Comparison of ENCODE assay signal across 8 cellular contexts in genomic region chr4:139666735-139667266, GRCh38. TPM values are rescaled to one million over a fixed set of nuclear protein-coding genes. Genes with fewer than 3 reads are reported as not detected.
DNase-seq lines count a peak whose midpoint lies in the region; ATAC-seq and TF ChIP-seq lines count a peak whose summit lies in the region.

No MANE protein-coding gene starts in this region.

- H3K27ac ChIP-seq in heart left ventricle = peak overlapping the region; percentile 76 to 95 (median 93)
- H3K27ac ChIP-seq in psoas muscle = peak overlapping the region; percentile 88

- ATAC-seq in stimulated activated naive CD8-positive, alpha-beta T cell treated with anti-CD3 and anti-CD28 coated beads, Interleukin-15, Interleukin-2, amounts not matched to agents 100 U/mL and 50 U/mL, for 24 hours = no peak
- peak; percentile 37 to 66 (median 48) for ATAC-seq in heart left ventricle
- ATAC-seq in psoas muscle = peak; percentile 78 to 87 (median 84)
- ATAC-seq in GM19397 (IDR thresholded peaks at IDR 0.05; ENCODE audit: unreplicated experiment) = no peak

- TF ChIP-seq CTCF in heart left ventricle (IDR thresholded peaks at IDR 0.05) = no peak
- no peak for TF ChIP-seq CTCF in psoas muscle (IDR thresholded peaks at IDR 0.05)

- H3K27me3 ChIP-seq in heart left ventricle (no peaks in the 10 kb centered on the region), psoas muscle (ENCODE audit: insufficient read depth in 3 of 3, low read length in 2 of 3) (no peaks in the 10 kb centered on the region)

- H3K4me1 ChIP-seq in heart left ventricle (peaks cover 3 to 58% (median 25%) of the 10 kb centered on the region in 12 donors), psoas muscle (peaks cover 26% of the 10 kb centered on the region)

- peak overlapping the region; percentile 87 for H3K27ac Mint-ChIP-seq in stimulated activated naive CD8-positive, alpha-beta T cell treated with anti-CD3 and anti-CD28 coated beads, Interleukin-15, Interleukin-2, amounts not matched to agents 100 ng/mL and 50 ng/mL, for 24 hours
- H3K27ac Mint-ChIP-seq in activated T-helper 2 cell treated with anti-CD3 and anti-CD28 coated beads, Interferon-gamma antibody, Interleukin-2, Interleukin-4, amounts not matched to agents 10 μg/mL and 5 μg/mL and 100 μg/mL, durations not matched to agents 14 hours and 24 hours and 36 hours = peak overlapping the region; percentile 87

- no peaks in the 10 kb centered on the region for H3K36me3 Mint-ChIP-seq in stimulated activated naive CD8-positive, alpha-beta T cell treated with anti-CD3 and anti-CD28 coated beads, Interleukin-15, Interleukin-2, amounts not matched to agents 100 ng/mL and 50 ng/mL, for 24 hours (ENCODE audit: low read depth)
- H3K36me3 Mint-ChIP-seq in activated T-helper 2 cell treated with anti-CD3 and anti-CD28 coated beads, Interferon-gamma antibody, Interleukin-2, Interleukin-4, amounts not matched to agents 10 μg/mL and 5 μg/mL and 100 μg/mL, durations not matched to agents 14 hours and 24 hours and 36 hours (ENCODE audit: low read depth) = peaks cover 6% of the 10 kb centered on the region

- no peaks in the 10 kb centered on the region for H3K9me3 Mint-ChIP-seq in stimulated activated naive CD8-positive, alpha-beta T cell treated with anti-CD3 and anti-CD28 coated beads, Interleukin-15, Interleukin-2, amounts not matched to agents 100 ng/mL and 50 ng/mL, for 24 hours
- no peaks in the 10 kb centered on the region for H3K9me3 Mint-ChIP-seq in activated T-helper 2 cell treated with anti-CD3 and anti-CD28 coated beads, Interferon-gamma antibody, Interleukin-2, Interleukin-4, amounts not matched to agents 10 μg/mL and 5 μg/mL and 100 μg/mL, durations not matched to agents 14 hours and 24 hours and 36 hours

- 34 to 38% (median 36%) methylated on average over 11 of the region's 11 CpGs for WGBS in heart left ventricle, 4 donors
- 7 to 18% (median 9%) methylated on average over 11 of the region's 11 CpGs for WGBS in psoas muscle, 3 donors

- peak overlapping the region; percentile 49 to 79 (median 58) for H3K4me3 ChIP-seq in heart left ventricle
- peak overlapping the region; percentile 64 for H3K4me3 ChIP-seq in psoas muscle

- no peaks in the 10 kb centered on the region for H3K27me3 Mint-ChIP-seq in stimulated activated naive CD8-positive, alpha-beta T cell treated with anti-CD3 and anti-CD28 coated beads, Interleukin-15, Interleukin-2, amounts not matched to agents 100 ng/mL and 50 ng/mL, for 24 hours
- H3K27me3 Mint-ChIP-seq in activated T-helper 2 cell treated with anti-CD3 and anti-CD28 coated beads, Interferon-gamma antibody, Interleukin-2, Interleukin-4, amounts not matched to agents 10 μg/mL and 5 μg/mL and 100 μg/mL, durations not matched to agents 14 hours and 24 hours and 36 hours (ENCODE audit: low read depth) = no peaks in the 10 kb centered on the region

- TF ChIP-seq POLR2A in heart left ventricle (IDR thresholded peaks at IDR 0.05) = no peak

- H3K36me3 ChIP-seq in heart left ventricle (peaks cover 0 to 4% (median 0%) of the 10 kb centered on the region in 9 donors), psoas muscle (ENCODE audit: insufficient read depth in 1 of 2, low read depth in 1 of 2) (peaks cover 0 to 2% of the 10 kb centered on the region in 2 donors)

- H3K4me3 Mint-ChIP-seq in stimulated activated naive CD8-positive, alpha-beta T cell treated with anti-CD3 and anti-CD28 coated beads, Interleukin-15, Interleukin-2, amounts not matched to agents 100 ng/mL and 50 ng/mL, for 24 hours = peak overlapping the region; percentile 88
- H3K4me3 Mint-ChIP-seq in activated T-helper 2 cell treated with anti-CD3 and anti-CD28 coated beads, Interferon-gamma antibody, Interleukin-2, Interleukin-4, amounts not matched to agents 10 μg/mL and 5 μg/mL and 100 μg/mL, durations not matched to agents 14 hours and 24 hours and 36 hours (ENCODE audit: low read depth) = peak overlapping the region; percentile 84

- H3K9me3 ChIP-seq in heart left ventricle = no peaks in the 10 kb centered on the region
- no peaks in the 10 kb centered on the region for H3K9me3 ChIP-seq in psoas muscle

- intact Hi-C loops in activated T-helper 2 cell treated with anti-CD3 and anti-CD28 coated beads, Interferon-gamma antibody, Interleukin-2, Interleukin-4, amounts not matched to agents 10 μg/mL and 5 μg/mL and 100 μg/mL, durations not matched to agents 14 hours and 24 hours and 36 hours (cut with micrococcal nuclease) = loop anchor here (2.0 to 5.0 kb wide), 2 partner anchors 212 to 436 kb away; partner anchors contain the start of gene RAB33B
- intact Hi-C loops in heart left ventricle (cut with DNase I) (loop anchor here in 5 of 10 donors (5.0 to 10.0 kb wide), 5 partner anchors 60 to 588 kb away; partner anchors contain the start of gene MAML3 (in 3 of the 5)), psoas muscle (cut with DNase I) (loop anchor here in 1 of 2 donors (5.0 kb wide), 1 partner anchor 576 kb away; no protein-coding TSS in a partner anchor)

- H3K4me1 Mint-ChIP-seq in stimulated activated naive CD8-positive, alpha-beta T cell treated with anti-CD3 and anti-CD28 coated beads, Interleukin-15, Interleukin-2, amounts not matched to agents 100 ng/mL and 50 ng/mL, for 24 hours (ENCODE audit: low read depth) = peaks cover 20% of the 10 kb centered on the region
- H3K4me1 Mint-ChIP-seq in activated T-helper 2 cell treated with anti-CD3 and anti-CD28 coated beads, Interferon-gamma antibody, Interleukin-2, Interleukin-4, amounts not matched to agents 10 μg/mL and 5 μg/mL and 100 μg/mL, durations not matched to agents 14 hours and 24 hours and 36 hours (ENCODE audit: low read depth) = peaks cover 36% of the 10 kb centered on the region

- DNase-seq in stimulated activated naive CD8-positive, alpha-beta T cell treated with anti-CD3 and anti-CD28 coated beads, Interleukin-15, Interleukin-2, amounts not matched to agents 100 U/mL and 50 U/mL, for 24 hours = no peak
- DNase-seq in NCI-H2107 (lab: John Stamatoyannopoulos, UW) (peak; percentile 2), heart left ventricle (peak in 3 of 5 donors; percentile 35 to 48 (median 45)), psoas muscle (peak in 1 of 2 donors; percentile 67)
- peak; percentile 13 for DNase-seq in activated T-helper 2 cell treated with anti-CD3 and anti-CD28 coated beads, Interferon-gamma antibody, Interleukin-2, Interleukin-4, amounts not matched to agents 10 μg/mL and 5 μg/mL and 100 μg/mL, durations not matched to agents 14 hours and 24 hours and 36 hours (ENCODE audit: low spot score)
- no peak for DNase-seq in NK-92 treated with Interleukin-12 subunit alpha and Interleukin-12 subunit beta, amount 100 ng/mL, for 24 hours (lab: John Stamatoyannopoulos, UW)

RNA-seq across cellular contexts. Expression of gene MGST2, which starts 1.2 kb away (rescaled TPM):
- total RNA-seq in activated T-helper 2 cell treated with anti-CD3 and anti-CD28 coated beads, Interferon-gamma antibody, Interleukin-2, Interleukin-4, amounts not matched to agents 10 μg/mL and 5 μg/mL and 100 μg/mL, durations not matched to agents 14 hours and 24 hours and 36 hours = 29.5 and 32.5 TPM in 2 replicates
- 100 to 1,000 TPM in 7 of 9 donors, 10 to 100 TPM in 2; 94.7 to 122 (median 105) TPM for total RNA-seq in heart left ventricle
- polyA plus RNA-seq in heart left ventricle = 100 to 1,000 TPM in 1 of 2 donors, 10 to 100 TPM in 1; 86.6 to 209 TPM
- 10 to 100 TPM; 18.2 to 56.2 (median 50.4) TPM for total RNA-seq in psoas muscle
- polyA plus RNA-seq in psoas muscle = 10 to 100 TPM; 25.6 to 47.0 (median 32.7) TPM

Comparison
In these comparisons a context has a peak if more than half of its experiments do, and no peak if none do; other contexts are left out.
1. ATAC-seq: peak in heart left ventricle (4 of 4) and psoas muscle (4 of 4); none in stimulated activated naive CD8-positive, alpha-beta T cell treated with anti-CD3 and anti-CD28 coated beads, Interleukin-15, Interleukin-2, amounts not matched to agents 100 U/mL and 50 U/mL, for 24 hours (single experiment) and GM19397 (single experiment).
2. DNase-seq: peak in NCI-H2107 (single experiment), activated T-helper 2 cell treated with anti-CD3 and anti-CD28 coated beads, Interferon-gamma antibody, Interleukin-2, Interleukin-4, amounts not matched to agents 10 μg/mL and 5 μg/mL and 100 μg/mL, durations not matched to agents 14 hours and 24 hours and 36 hours (single experiment) and heart left ventricle (3 of 5); none in stimulated activated naive CD8-positive, alpha-beta T cell treated with anti-CD3 and anti-CD28 coated beads, Interleukin-15, Interleukin-2, amounts not matched to agents 100 U/mL and 50 U/mL, for 24 hours (single experiment) and NK-92 treated with Interleukin-12 subunit alpha and Interleukin-12 subunit beta, amount 100 ng/mL, for 24 hours (single experiment).